In the genomic region with DNA sequence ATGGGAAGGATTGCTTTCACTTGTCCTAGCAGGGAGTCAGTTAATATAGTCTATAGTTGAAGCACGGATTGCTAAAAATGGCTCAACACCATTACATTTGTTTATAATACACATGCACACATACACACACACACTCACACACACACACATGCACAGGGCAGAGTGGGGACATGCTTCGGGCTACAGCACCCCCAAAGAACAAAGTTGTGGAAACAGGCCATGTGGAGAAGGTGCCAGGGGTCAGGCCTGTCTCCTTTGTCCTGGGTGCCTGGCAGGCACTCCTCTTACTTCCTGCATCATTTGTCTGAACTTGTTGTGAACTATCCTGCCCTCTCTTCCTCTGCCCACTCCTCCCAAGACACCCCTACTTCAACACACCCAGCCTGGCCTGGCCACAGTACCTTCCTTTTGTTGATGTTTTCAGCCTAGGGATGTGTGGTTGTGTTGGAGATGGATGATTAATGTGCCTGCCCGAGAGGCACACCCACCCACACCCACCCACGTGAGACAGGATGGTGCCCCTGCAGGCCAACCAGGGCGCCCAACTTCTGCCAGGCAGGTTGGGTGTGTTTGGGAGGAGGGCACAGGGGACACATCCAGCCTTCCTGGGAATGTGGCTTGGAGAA, we compare ENCODE assay signal across 16 cellular contexts. TPM values are rescaled to one million over a fixed set of nuclear protein-coding genes. Genes with fewer than 3 reads are reported as not detected.
DNase-seq lines count a peak whose midpoint lies in the region; ATAC-seq, FAIRE-seq and TF ChIP-seq lines count a peak whose summit lies in the region.
"Had no signal": no experiment of that assay in that cellular context is flagged by ENCODE, and none has a peak within 500 bp of the region (broad histone marks: within the 10 kb centered on the region; RNA-seq: fewer than 3 reads in every experiment).

No MANE protein-coding gene starts in this region.

- FAIRE-seq in GM12892 (lab: Jason Lieb, UNC), result peak; percentile 40
- FAIRE-seq: D721Med had no signal

- peak; percentile 31 for DNase-seq in A172 (ENCODE audit: low spot score)
- no peak for DNase-seq in GM12892 (ENCODE audit: insufficient read length)
- no peak for DNase-seq in activated CD8-positive, alpha-beta T cell treated with anti-CD3 and anti-CD28 coated beads for 36 hours
- no peak for DNase-seq in left colon
- no peak for DNase-seq in ureter (ENCODE audit: low spot score)
- DNase-seq: activated CD8-positive, alpha-beta memory T cell treated with anti-CD3 and anti-CD28 coated beads for 24 hours; activated gamma-delta T cell; mesendoderm; NCI-H2029; NCI-H526; right cardiac atrium; stimulated activated CD4-positive, alpha-beta T cell treated with anti-CD3 and anti-CD28 coated beads, Interleukin-1b, Interleukin-23, amount 100 ng/mL, for 48 hours had no signal

- intact Hi-C loops in activated CD8-positive, alpha-beta T cell treated with anti-CD3 and anti-CD28 coated beads for 36 hours (cut with micrococcal nuclease), result no loop called here
- intact Hi-C loops in left colon (cut with DNase I, micrococcal nuclease), result no loop called here

- no peaks in the 10 kb centered on the region for H3K9me3 Mint-ChIP-seq in activated CD8-positive, alpha-beta T cell treated with anti-CD3 and anti-CD28 coated beads for 36 hours

- POLR2A ChIA-PET in activated CD8-positive, alpha-beta T cell treated with anti-CD3 and anti-CD28 coated beads for 36 hours (lab: Charles Lee), result interaction anchor here (0.5 kb wide), 1 partner anchor 46 kb away, joined by 4 read pairs; no protein-coding TSS in a partner anchor

- TF ChIP-seq POLR2A in GM12892 (IDR thresholded peaks at IDR 0.05; ENCODE audit: low read depth, low read length), result no peak

- TF ChIP-seq CTCF in activated CD8-positive, alpha-beta T cell treated with anti-CD3 and anti-CD28 coated beads for 36 hours (IDR thresholded peaks at IDR 0.05), result no peak

- CTCF ChIA-PET in activated CD8-positive, alpha-beta T cell treated with anti-CD3 and anti-CD28 coated beads for 36 hours (lab: Charles Lee), result interaction anchor here (0.7 to 1.4 kb wide), 2 partner anchors 58 to 133 kb away, joined by 3 to 5 read pairs; no protein-coding TSS in a partner anchor

- H3K27ac Mint-ChIP-seq in activated CD8-positive, alpha-beta T cell treated with anti-CD3 and anti-CD28 coated beads for 36 hours, result no peak overlapping the region

- ATAC-seq in activated CD8-positive, alpha-beta T cell treated with anti-CD3 and anti-CD28 coated beads for 36 hours, result peak; percentile 62
- ATAC-seq in left colon (peak; percentile 48), HG02610 (IDR thresholded peaks at IDR 0.05; ENCODE audit: unreplicated experiment) (no peak), GM19467 (IDR thresholded peaks at IDR 0.05; ENCODE audit: unreplicated experiment) (no peak), GM18868 (IDR thresholded peaks at IDR 0.05; ENCODE audit: unreplicated experiment) (no peak)

- peaks cover 5% of the 10 kb centered on the region for H3K4me1 Mint-ChIP-seq in activated CD8-positive, alpha-beta T cell treated with anti-CD3 and anti-CD28 coated beads for 36 hours (ENCODE audit: low read depth)

- H3K27me3 Mint-ChIP-seq in activated CD8-positive, alpha-beta T cell treated with anti-CD3 and anti-CD28 coated beads for 36 hours, result no peaks in the 10 kb centered on the region

- no peaks in the 10 kb centered on the region for H3K36me3 Mint-ChIP-seq in activated CD8-positive, alpha-beta T cell treated with anti-CD3 and anti-CD28 coated beads for 36 hours (ENCODE audit: low read depth)

- H3K4me3 Mint-ChIP-seq in activated CD8-positive, alpha-beta T cell treated with anti-CD3 and anti-CD28 coated beads for 36 hours, result no peak overlapping the region

RNA-seq across cellular contexts. Expression of gene RASSF5, which starts 17.5 kb away (rescaled TPM):
- total RNA-seq in A172 (2014; rRNA removed; shearing (Covaris generic)), result 3.3 and 5.8 TPM in 2 replicates
- polyA plus RNA-seq in GM12892 (2012; ENCODE audit: missing spikeins), result 43.0 TPM
- total RNA-seq in activated CD8-positive, alpha-beta T cell treated with anti-CD3 and anti-CD28 coated beads for 36 hours, result 100 to 1,000 TPM; 215 to 218 TPM
- total RNA-seq in left colon (1 to 10 TPM; 3.3 to 7.7 TPM), ureter (35.5 TPM)

RNA-seq across cellular contexts. Expression of gene IKBKE, which starts 54.6 kb away (rescaled TPM):
- total RNA-seq in A172 (2014; rRNA removed; shearing (Covaris generic)), result 22.0 and 29.6 TPM in 2 replicates
- 13.8 TPM for polyA plus RNA-seq in GM12892 (2012; ENCODE audit: missing spikeins)
- 10 to 100 TPM; 14.3 to 14.9 TPM for total RNA-seq in activated CD8-positive, alpha-beta T cell treated with anti-CD3 and anti-CD28 coated beads for 36 hours
- total RNA-seq in left colon (10 to 100 TPM; 18.2 to 19.8 TPM), ureter (12.5 TPM)

Comparison
In these comparisons a context has a peak if more than half of its experiments do, and no peak if none do; other contexts are left out.
1. ATAC-seq: peak in activated CD8-positive, alpha-beta T cell treated with anti-CD3 and anti-CD28 coated beads for 36 hours (single experiment) and left colon (single experiment); none in HG02610 (single experiment), GM19467 (single experiment) and GM18868 (single experiment).